Comparison of ENCODE assay signal across 8 cellular contexts in genomic region chr9:95317119-95317892, GRCh38.
DNase-seq lines count a peak whose midpoint lies in the region; ATAC-seq lines count a peak whose summit lies in the region.

TSS of gene FANCC (minus strand) at chr9:95317709. CDS start at chr9:95249291, 68,418 bp downstream.

- DNase-seq in AG08396 (ENCODE audit: low spot score) (peak; percentile 96), NCI-H226 (peak; percentile 82), caudate nucleus (lab: John Stamatoyannopoulos, UW) (peak in 60 of 61 donors; percentile 33 to 93 (median 84)), iris pigment epithelial cell (ENCODE audit: low read depth) (peak; percentile 85)
- peak; percentile 71 to 76 (median 74) for DNase-seq in activated CD4-positive, CD25-positive, alpha-beta regulatory T cell (lab: John Stamatoyannopoulos, UW)
- peak; percentile 77 to 89 for DNase-seq in stimulated activated CD4-positive, alpha-beta T cell treated with anti-CD3 and anti-CD28 coated beads, Interleukin-12 subunit alpha, Interleukin-12 subunit beta, amount 100 ng/mL, for 24 hours (ENCODE audit: low read depth in 2 of 2)

- ATAC-seq in GM18907 (IDR thresholded peaks at IDR 0.05; ENCODE audit: unreplicated experiment) = peak; percentile 68
- peak; percentile 67 for ATAC-seq in HG03139 (IDR thresholded peaks at IDR 0.05; ENCODE audit: unreplicated experiment)

- H3K27ac ChIP-seq in caudate nucleus (ENCODE audit: low read depth, low read length) = peak within 1 kb of the TSS; percentile 95

Comparison
In these comparisons a context has a peak if more than half of its experiments do, and no peak if none do; other contexts are left out.
1. Peak in every context shown above with its lines: DNase-seq, ATAC-seq and H3K27ac ChIP-seq.